ENCODE assay signal across 8 cellular contexts in the genomic region with DNA sequence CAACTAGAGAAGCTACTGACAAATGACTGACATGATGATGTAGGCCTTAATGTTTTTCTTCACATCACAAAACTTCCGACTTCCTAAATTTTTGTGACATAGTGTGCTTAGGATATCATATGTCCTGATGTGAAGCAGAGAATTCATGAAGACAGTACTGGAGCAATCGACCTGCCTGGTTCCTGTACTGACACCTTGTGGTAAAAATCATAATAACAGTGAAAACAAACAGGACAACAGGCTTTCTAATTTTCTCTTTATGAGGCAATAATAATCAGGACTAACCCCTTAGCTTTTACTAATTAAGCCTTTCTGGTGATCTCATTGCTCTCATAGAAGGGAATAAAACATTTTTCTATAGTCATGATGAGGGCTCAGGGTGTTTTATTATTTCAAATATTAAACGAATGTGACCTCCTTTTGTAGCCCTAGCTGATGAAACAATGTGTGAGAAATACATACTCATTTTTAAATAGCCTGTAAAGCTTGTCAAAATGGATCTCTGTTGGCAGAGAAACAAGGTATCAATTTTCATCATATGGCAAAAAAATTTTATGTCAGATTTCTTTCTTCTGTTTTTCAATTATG.
DNase-seq lines count a peak whose midpoint lies in the region; ATAC-seq and TF ChIP-seq lines count a peak whose summit lies in the region.

No MANE protein-coding gene starts in this region.

- H3K36me3 ChIP-seq in mammary epithelial cell (ENCODE audit: insufficient read depth, low read length), result no peaks in the 10 kb centered on the region

- CTCF ChIA-PET in mammary epithelial cell (lab: Charles Lee; ENCODE audit: low non-redundant PET), result no interaction called here

- DNase-seq in ACHN, result peak; percentile 19
- DNase-seq in M059J (ENCODE audit: low read depth), result peak; percentile 9
- DNase-seq in mammary epithelial cell, result peak; percentile 12
- DNase-seq in neural crest cell (ENCODE audit: low read depth, low spot score), result no peak
- no peak for DNase-seq in activated CD8-positive, alpha-beta memory T cell treated with anti-CD3 and anti-CD28 coated beads for 24 hours

- WGBS in mammary epithelial cell (ENCODE audit: low coverage, missing lambda C conversion rate), result 14% methylated on average over 3 of the region's 3 CpGs

- H3K27me3 ChIP-seq in mammary epithelial cell (ENCODE audit: insufficient read depth, low read length), result no peaks in the 10 kb centered on the region

- H2AFZ ChIP-seq in mammary epithelial cell (ENCODE audit: low read depth, low read length), result no peak overlapping the region

- H3K9me3 ChIP-seq in mammary epithelial cell (replicated peaks; ENCODE audit: insufficient read depth, low read length), result peaks cover under 1% of the 10 kb centered on the region

- no peak overlapping the region for H3K9ac ChIP-seq in mammary epithelial cell (ENCODE audit: insufficient read depth, low read length)

- ATAC-seq in HG02981 (IDR thresholded peaks at IDR 0.05; ENCODE audit: unreplicated experiment) (no peak), GM21737 (IDR thresholded peaks at IDR 0.05; ENCODE audit: unreplicated experiment) (no peak)

- intact Hi-C loops in mammary epithelial cell (cut with micrococcal nuclease), result loop anchor here (1.0 kb wide), 2 partner anchors 147 to 293 kb away; no protein-coding TSS in a partner anchor

- H3K36me3 Mint-ChIP-seq in neural crest cell (ENCODE audit: low read depth), result peaks cover 8% of the 10 kb centered on the region

- H3K27me3 Mint-ChIP-seq in neural crest cell (ENCODE audit: low read depth), result no peaks in the 10 kb centered on the region

- H3K4me1 Mint-ChIP-seq in neural crest cell, result no peaks in the 10 kb centered on the region

- no peaks in the 10 kb centered on the region for H3K4me1 ChIP-seq in mammary epithelial cell (ENCODE audit: insufficient read depth, low read length)

- peaks cover 10% of the 10 kb centered on the region for H3K9me3 Mint-ChIP-seq in neural crest cell

- H3K27ac Mint-ChIP-seq in neural crest cell (ENCODE audit: unreplicated experiment), result no peak overlapping the region

- no peak overlapping the region for H3K4me3 ChIP-seq in mammary epithelial cell (replicated peaks in 1 of 3; ENCODE audit: insufficient read depth in 1 of 3, low read depth in 2 of 3, low read length in 3 of 3)

- H3K4me2 ChIP-seq in mammary epithelial cell (ENCODE audit: insufficient read depth, low read depth, low read length), result no peak overlapping the region

- H3K27ac ChIP-seq in mammary epithelial cell (ENCODE audit: insufficient read depth, low read depth, low read length), result no peak overlapping the region

- H4K20me1 ChIP-seq in mammary epithelial cell (ENCODE audit: insufficient read depth, low read length), result no peaks in the 10 kb centered on the region

- TF ChIP-seq CTCF in GM12874 (IDR thresholded peaks at IDR 0.05; ENCODE audit: insufficient read depth, low read depth, low read length) (peak; percentile 28; the same call in 1 of the 2 replicates), mammary epithelial cell (conservative IDR thresholded peaks at IDR 0.05 in 1 of 2, IDR thresholded peaks at IDR 0.05 in 1 of 2; ENCODE audit: extremely low read depth in 1 of 2, insufficient read depth in 1 of 2, low read depth in 1 of 2, low read length in 2 of 2) (peak; percentile 57 to 65), neural crest cell (conservative IDR thresholded peaks at IDR 0.05) (peak; percentile 59)

- BruUV-seq in mammary epithelial cell (replicated peaks; lab: Mats Ljungman, UMichigan), result no TSS peak

- no peaks in the 10 kb centered on the region for H3K79me2 ChIP-seq in mammary epithelial cell (ENCODE audit: insufficient read depth, low read length)

- in situ Hi-C loops in ACHN (cut with HindIII; ENCODE audit: low pct_ligation_motif_present, low pct_unique_long_range_greater_than_20kb, low sequenced_read_pairs) (no loop called here), mammary epithelial cell (cut with MboI; ENCODE audit: low sequenced_read_pairs in 2 of 2) (no loop called here)

- dilution Hi-C loops in mammary epithelial cell (cut with HindIII; ENCODE audit: low sequenced_read_pairs), result no loop called here

- no peak overlapping the region for H3K4me3 Mint-ChIP-seq in neural crest cell

Comparison
In these comparisons a context has a peak if more than half of its experiments do, and no peak if none do; other contexts are left out.
1. DNase-seq: peak in ACHN (single experiment), M059J (single experiment) and mammary epithelial cell (single experiment); none in neural crest cell (single experiment) and activated CD8-positive, alpha-beta memory T cell treated with anti-CD3 and anti-CD28 coated beads for 24 hours (single experiment).
2. Peak in every context shown above with its lines, with median percentiles within 50 percentile points of each other: CTCF ChIP-seq.